Comparison of ENCODE assay signal across 8 cellular contexts in genomic region chr1:156052862-156053769, GRCh38. TPM values are rescaled to one million over a fixed set of nuclear protein-coding genes. Genes with fewer than 3 reads are reported as not detected.
DNase-seq lines count a peak whose midpoint lies in the region; ATAC-seq, FAIRE-seq and TF ChIP-seq lines count a peak whose summit lies in the region.

No MANE protein-coding gene starts in this region.

- WGBS in pancreas, 2 donors: 1 to 2% methylated on average over 27 to 63 of the region's 63 CpGs

- TF ChIP-seq CTCF in pancreas (IDR thresholded peaks at IDR 0.05): no peak
- no peak for TF ChIP-seq CTCF in tibial artery (IDR thresholded peaks at IDR 0.05)

- H3K4me3 ChIP-seq in GM08714 (ENCODE audit: low read length): peak overlapping the region; percentile 75
- H3K4me3 ChIP-seq in pancreas: peak overlapping the region; percentile 33 to 99 (median 74)
- H3K4me3 ChIP-seq in tibial artery: peak overlapping the region; percentile 72 to 88

- H3K27me3 ChIP-seq in pancreas (no peaks in the 10 kb centered on the region), tibial artery (no peaks in the 10 kb centered on the region)

- CTCF ChIA-PET in activated naive CD4-positive, alpha-beta T cell treated with anti-CD3 and anti-CD28 coated beads, Interleukin-2, amount 10 ng/mL, durations not matched to agents 7 days and 5 days (lab: Charles Lee): interaction anchor here (0.9 to 2.6 kb wide), 6 partner anchors 13 to 115 kb away, joined by 4 to 6 read pairs (median 4); no protein-coding TSS in a partner anchor

- H3K36me3 Mint-ChIP-seq in activated naive CD4-positive, alpha-beta T cell treated with anti-CD3 and anti-CD28 coated beads, Interleukin-2, amount 10 ng/mL, durations not matched to agents 7 days and 5 days: peaks cover 16% of the 10 kb centered on the region

- H3K36me3 ChIP-seq in KOPT-K1 (ENCODE audit: insufficient read depth, low read length) (peaks cover 43% of the 10 kb centered on the region), pancreas (no peaks in the 10 kb centered on the region), tibial artery (peaks cover 0 to 43% (median 23%) of the 10 kb centered on the region in 3 donors)

- intact Hi-C loops in pancreas (cut with DNase I) (no loop called here), tibial artery (cut with DNase I; ENCODE audit: low total_unique reads) (no loop called here)

- peak overlapping the region; percentile 83 for H3K27ac ChIP-seq in KOPT-K1 (ENCODE audit: low read depth, low read length, poor library complexity, severe bottlenecking)
- H3K27ac ChIP-seq in pancreas: peak overlapping the region in 2 of 4 donors; percentile 33 to 39
- peak overlapping the region; percentile 84 to 96 for H3K27ac ChIP-seq in tibial artery

- FAIRE-seq in pancreas (lab: Jason Lieb, UNC): no peak

- H3K9me3 ChIP-seq in KOPT-K1 (ENCODE audit: insufficient read depth, low read length, poor library complexity, severe bottlenecking) (no peaks in the 10 kb centered on the region), pancreas (no peaks in the 10 kb centered on the region), tibial artery (no peaks in the 10 kb centered on the region)

- ATAC-seq in pancreas (peak in 3 of 4 donors; percentile 1 to 12 (median 7)), GM21825 (IDR thresholded peaks at IDR 0.05; ENCODE audit: unreplicated experiment) (no peak)

- H3K4me1 ChIP-seq in pancreas (peaks cover 0 to 12% (median 8%) of the 10 kb centered on the region in 3 donors), tibial artery (peaks cover 0 to 35% (median 20%) of the 10 kb centered on the region in 4 donors)

- no peaks in the 10 kb centered on the region for H3K9me3 Mint-ChIP-seq in activated naive CD4-positive, alpha-beta T cell treated with anti-CD3 and anti-CD28 coated beads, Interleukin-2, amount 10 ng/mL, durations not matched to agents 7 days and 5 days

- peaks cover 39% of the 10 kb centered on the region for H3K4me1 Mint-ChIP-seq in activated naive CD4-positive, alpha-beta T cell treated with anti-CD3 and anti-CD28 coated beads, Interleukin-2, amount 10 ng/mL, durations not matched to agents 7 days and 5 days

- H3K27ac Mint-ChIP-seq in activated naive CD4-positive, alpha-beta T cell treated with anti-CD3 and anti-CD28 coated beads, Interleukin-2, amount 10 ng/mL, durations not matched to agents 7 days and 5 days: peak overlapping the region; percentile 91

- H3K27me3 Mint-ChIP-seq in activated naive CD4-positive, alpha-beta T cell treated with anti-CD3 and anti-CD28 coated beads, Interleukin-2, amount 10 ng/mL, durations not matched to agents 7 days and 5 days: no peaks in the 10 kb centered on the region

- H3K4me3 Mint-ChIP-seq in activated naive CD4-positive, alpha-beta T cell treated with anti-CD3 and anti-CD28 coated beads, Interleukin-2, amount 10 ng/mL, durations not matched to agents 7 days and 5 days: peak overlapping the region; percentile 97

- DNase-seq in SK-N-DZ (ENCODE audit: low spot score): peak; percentile 85
- DNase-seq in activated naive CD4-positive, alpha-beta T cell treated with anti-CD3 and anti-CD28 coated beads, Interleukin-2, amount 10 ng/mL, durations not matched to agents 7 days and 5 days: peak; percentile 86
- peak; percentile 41 for DNase-seq in globus pallidus (ENCODE audit: low spot score)
- DNase-seq in pancreas: peak; percentile 53 to 86 (median 70)
- peak; percentile 48 to 77 for DNase-seq in tibial artery

RNA-seq across cellular contexts. Expression of gene UBQLN4, which starts 0.5 kb away (rescaled TPM):
- polyA plus RNA-seq in SK-N-DZ (2014; cell fraction: cytosol; rRNA removed): 49.8 and 51.3 TPM in 2 replicates
- 78.6 and 82.4 TPM in 2 replicates for polyA plus RNA-seq in SK-N-DZ (2014; cell fraction: nucleus; rRNA removed)
- 10 to 100 TPM; 14.1 to 28.2 (median 16.9) TPM for total RNA-seq in pancreas
- polyA plus RNA-seq in pancreas: 10 to 100 TPM; 18.6 to 24.4 TPM

RNA-seq across cellular contexts. Expression of gene LAMTOR2, which starts 1.5 kb away (rescaled TPM):
- 43.7 and 52.4 TPM in 2 replicates for polyA plus RNA-seq in SK-N-DZ (2014; cell fraction: cytosol; rRNA removed)
- 21.0 and 33.7 TPM in 2 replicates for polyA plus RNA-seq in SK-N-DZ (2014; cell fraction: nucleus; rRNA removed)
- total RNA-seq in pancreas: 10 to 100 TPM; 31.7 to 40.1 (median 32.1) TPM
- 10 to 100 TPM; 59.4 to 60.1 TPM for polyA plus RNA-seq in pancreas

RNA-seq across cellular contexts. Expression of gene RAB25, which starts 7.8 kb away (rescaled TPM):
- polyA plus RNA-seq in SK-N-DZ (2014; cell fraction: cytosol; rRNA removed): 0.30 and 0.85 TPM in 2 replicates
- polyA plus RNA-seq in SK-N-DZ (2014; cell fraction: nucleus; rRNA removed): not detected in 2 replicates
- 10 to 100 TPM; 29.0 to 51.1 (median 34.6) TPM for total RNA-seq in pancreas
- 10 to 100 TPM; 56.3 to 81.6 TPM for polyA plus RNA-seq in pancreas

RNA-seq across cellular contexts. Expression of gene MEX3A, which starts 29.1 kb away (rescaled TPM):
- 52.8 and 57.8 TPM in 2 replicates for polyA plus RNA-seq in SK-N-DZ (2014; cell fraction: cytosol; rRNA removed)
- polyA plus RNA-seq in SK-N-DZ (2014; cell fraction: nucleus; rRNA removed): 24.5 and 43.5 TPM in 2 replicates
- 1 to 10 TPM in 2 of 6 donors, under 1 TPM in 4; 0.12 to 3.1 (median 0.65) TPM for total RNA-seq in pancreas
- under 1 TPM; 0.19 to 0.76 TPM for polyA plus RNA-seq in pancreas

RNA-seq across cellular contexts. Expression of gene SSR2, which starts 32.4 kb away (rescaled TPM):
- polyA plus RNA-seq in SK-N-DZ (2014; cell fraction: cytosol; rRNA removed): 313 and 427 TPM in 2 replicates
- polyA plus RNA-seq in SK-N-DZ (2014; cell fraction: nucleus; rRNA removed): 175 and 241 TPM in 2 replicates
- 100 to 1,000 TPM; 160 to 236 (median 202) TPM for total RNA-seq in pancreas
- 100 to 1,000 TPM; 180 to 243 TPM for polyA plus RNA-seq in pancreas
